In genomic region chr2:62216616-62217015, GRCh38 we compare ENCODE assay signal across 11 cellular contexts. TPM values are rescaled to one million over a fixed set of nuclear protein-coding genes. Genes with fewer than 3 reads are reported as not detected.
DNase-seq lines count a peak whose midpoint lies in the region; ATAC-seq and TF ChIP-seq lines count a peak whose summit lies in the region.
"Had no signal": no experiment of that assay in that cellular context is flagged by ENCODE, and none has a peak within 500 bp of the region (broad histone marks: within the 10 kb centered on the region; RNA-seq: fewer than 3 reads in every experiment).

No MANE protein-coding gene starts in this region.

- no peak overlapping the region for H4K8ac ChIP-seq in IMR-90 (ENCODE audit: low read depth in 2 of 2, low read length in 2 of 2)
- no peak overlapping the region for H4K8ac ChIP-seq in neuronal stem cell (ENCODE audit: low read depth, low read length)

- no peak overlapping the region for H2BK120ac ChIP-seq in IMR-90 (ENCODE audit: low read depth, low read length)
- no peak overlapping the region for H2BK120ac ChIP-seq in neuronal stem cell (ENCODE audit: low read depth, low read length)

- no peak overlapping the region for H3K4me3 Mint-ChIP-seq in stimulated activated naive CD8-positive, alpha-beta T cell treated with anti-CD3 and anti-CD28 coated beads, Interleukin-15, Interleukin-2, amounts not matched to agents 100 ng/mL and 50 ng/mL, for 24 hours
- H3K4me3 Mint-ChIP-seq: activated CD8-positive, alpha-beta memory T cell treated with anti-CD3 and anti-CD28 coated beads, Interleukin-2, amount 10 ng/mL, durations not matched to agents 7 days and 5 days had no signal

- H3K27me3 ChIP-seq in IMR-90 (ENCODE audit: control insufficient read depth, insufficient read depth, low read length), result no peaks in the 10 kb centered on the region
- no peaks in the 10 kb centered on the region for H3K27me3 ChIP-seq in neuronal stem cell (ENCODE audit: control insufficient read depth in 3 of 3, insufficient read depth in 3 of 3, low read depth in 1 of 3, low read length in 3 of 3)

- H3K79me1 ChIP-seq in IMR-90 (ENCODE audit: low read depth in 1 of 2, low read length in 2 of 2) (peaks cover 41 to 64% of the 10 kb centered on the region in 2 experiments), neuronal stem cell (ENCODE audit: low read depth, low read length) (peaks cover 7% of the 10 kb centered on the region)

- H3K23ac ChIP-seq in IMR-90 (ENCODE audit: low read depth, low read length) (no peak overlapping the region), neuronal stem cell (ENCODE audit: low read depth, low read length, poor library complexity) (no peak overlapping the region)

- H3K9ac ChIP-seq in IMR-90 (ENCODE audit: low read depth, low read length), result no peak overlapping the region
- no peak overlapping the region for H3K9ac ChIP-seq in neuronal stem cell (ENCODE audit: low read depth, low read length, poor library complexity)

- peak overlapping the region; percentile 80 for H3K27ac Mint-ChIP-seq in stimulated activated naive CD8-positive, alpha-beta T cell treated with anti-CD3 and anti-CD28 coated beads, Interleukin-15, Interleukin-2, amounts not matched to agents 100 ng/mL and 50 ng/mL, for 24 hours
- H3K27ac Mint-ChIP-seq: activated CD8-positive, alpha-beta memory T cell treated with anti-CD3 and anti-CD28 coated beads, Interleukin-2, amount 10 ng/mL, durations not matched to agents 7 days and 5 days had no signal

- peaks cover 3% of the 10 kb centered on the region; the same call in 1 of the 2 replicates for H3K9me3 ChIP-seq in IMR-90 (ENCODE audit: control insufficient read depth, insufficient read depth, low read length)
- H3K9me3 ChIP-seq in neuronal stem cell (replicated peaks in 1 of 2; ENCODE audit: control insufficient read depth in 2 of 2, insufficient read depth in 1 of 2, low read depth in 1 of 2, low read length in 2 of 2), result peaks cover 3 to 9% of the 10 kb centered on the region in 2 donors

- peaks cover 6% of the 10 kb centered on the region for H3K9me3 Mint-ChIP-seq in stimulated activated naive CD8-positive, alpha-beta T cell treated with anti-CD3 and anti-CD28 coated beads, Interleukin-15, Interleukin-2, amounts not matched to agents 100 ng/mL and 50 ng/mL, for 24 hours

- H3K4me1 ChIP-seq in IMR-90 (ENCODE audit: control insufficient read depth, insufficient read depth, low read length) (peaks cover 25% of the 10 kb centered on the region), neuronal stem cell (ENCODE audit: control insufficient read depth in 2 of 2, insufficient read depth in 1 of 2, low read depth in 1 of 2, low read length in 2 of 2) (peaks cover 0 to 4% of the 10 kb centered on the region in 2 donors)

- POLR2A ChIA-PET in IMR-90 (lab: Charles Lee; ENCODE audit: unreplicated experiment), result no interaction called here

- no peak for TF ChIP-seq CTCF in IMR-90 (conservative IDR thresholded peaks at IDR 0.05; ENCODE audit: low read depth, low read length)

- no peak for TF ChIP-seq POLR2A in IMR-90 (IDR thresholded peaks at IDR 0.05; ENCODE audit: low read depth, low read length)

- H3K4me3 ChIP-seq in IMR-90 (ENCODE audit: insufficient read depth, low read depth, low read length), result no peak overlapping the region
- no peak overlapping the region for H3K4me3 ChIP-seq in neuronal stem cell (ENCODE audit: low read length in 2 of 2)

- peaks cover 59% of the 10 kb centered on the region for H3K36me3 Mint-ChIP-seq in stimulated activated naive CD8-positive, alpha-beta T cell treated with anti-CD3 and anti-CD28 coated beads, Interleukin-15, Interleukin-2, amounts not matched to agents 100 ng/mL and 50 ng/mL, for 24 hours (ENCODE audit: low read depth)

- no peak overlapping the region for H3K4ac ChIP-seq in IMR-90 (ENCODE audit: low read depth, low read length)
- H3K4ac ChIP-seq in neuronal stem cell (ENCODE audit: low read length), result no peak overlapping the region

- H2BK12ac ChIP-seq in neuronal stem cell (ENCODE audit: low read length), result no peak overlapping the region

- H3K27ac ChIP-seq in IMR-90 (ENCODE audit: insufficient read depth, low read length) (no peak overlapping the region), neuronal stem cell (replicated peaks; ENCODE audit: low read length) (no peak overlapping the region)

- ATAC-seq in IMR-90 (ENCODE audit: low read depth) (peak; percentile 58), HG03196 (IDR thresholded peaks at IDR 0.05; ENCODE audit: unreplicated experiment) (no peak)

- no CpG with 5 or more reads among the region's 8 CpGs for WGBS in IMR-90 (ENCODE audit: extremely low coverage in 2 of 2, insufficient read length in 1 of 2), 2 experiments
- WGBS in neuronal stem cell (ENCODE audit: extremely low coverage in 2 of 2, insufficient read length in 2 of 2, insufficient replicate concordance in 1 of 2), 2 donors, result no CpG with 5 or more reads among the region's 8 CpGs

- H4K20me1 ChIP-seq in IMR-90 (ENCODE audit: insufficient read depth, low read length), result peaks cover 27% of the 10 kb centered on the region

- H4K91ac ChIP-seq in IMR-90 (ENCODE audit: insufficient read depth, low read depth, low read length) (no peak overlapping the region), neuronal stem cell (ENCODE audit: low read depth, low read length, poor library complexity) (no peak overlapping the region)

- H3K36me3 ChIP-seq in IMR-90 (ENCODE audit: control insufficient read depth, insufficient read depth, low read length) (no peaks in the 10 kb centered on the region), neuronal stem cell (replicated peaks in 1 of 2; ENCODE audit: control insufficient read depth in 2 of 2, insufficient read depth in 2 of 2, low read length in 2 of 2) (no peaks in the 10 kb centered on the region)

- no peak overlapping the region for H2BK20ac ChIP-seq in IMR-90 (ENCODE audit: low read depth, low read length)

- TF ChIP-seq RAD21 in IMR-90 (IDR thresholded peaks at IDR 0.05; ENCODE audit: low read length), result no peak

- H2AFZ ChIP-seq in IMR-90 (replicated peaks; ENCODE audit: low read length, poor library complexity), result no peak overlapping the region
- no peak overlapping the region for H2AFZ ChIP-seq in neuronal stem cell (ENCODE audit: low read length)

- no peak overlapping the region for H3K18ac ChIP-seq in IMR-90 (ENCODE audit: low read depth, low read length)
- no peak overlapping the region for H3K18ac ChIP-seq in neuronal stem cell (ENCODE audit: low read length)

- no peak overlapping the region for H2AK9ac ChIP-seq in IMR-90 (replicated peaks; ENCODE audit: low read depth, low read length, poor library complexity)

- CTCF ChIA-PET in IMR-90 (lab: Yijun Ruan, JAX), result no interaction called here

- BruUV-seq in IMR-90 (replicated peaks; lab: Mats Ljungman, UMichigan), result no TSS peak

- no peak overlapping the region for H3K56ac ChIP-seq in IMR-90 (ENCODE audit: extremely low read depth, insufficient read depth, low read length)

- no peak overlapping the region for H2AK5ac ChIP-seq in IMR-90 (ENCODE audit: low read depth, low read length)
- no peak overlapping the region for H2AK5ac ChIP-seq in neuronal stem cell (ENCODE audit: low read depth, low read length)

- no peak overlapping the region for H4K5ac ChIP-seq in IMR-90 (ENCODE audit: low read depth, low read length)

- in situ Hi-C loops in IMR-90 (cut with MboI; ENCODE audit: low sequenced_read_pairs), result no loop called here

- H3K14ac ChIP-seq in IMR-90 (replicated peaks; ENCODE audit: low read depth, low read length) (no peak overlapping the region), neuronal stem cell (ENCODE audit: low read length) (no peak overlapping the region)

- H2BK5ac ChIP-seq in IMR-90 (ENCODE audit: low read depth, low read length, poor library complexity, severe bottlenecking), result no peak overlapping the region
- H2BK5ac ChIP-seq in neuronal stem cell (ENCODE audit: low read length), result no peak overlapping the region

- peaks cover 99% of the 10 kb centered on the region for H3K4me1 Mint-ChIP-seq in stimulated activated naive CD8-positive, alpha-beta T cell treated with anti-CD3 and anti-CD28 coated beads, Interleukin-15, Interleukin-2, amounts not matched to agents 100 ng/mL and 50 ng/mL, for 24 hours (ENCODE audit: low read depth)

- peaks cover 15% of the 10 kb centered on the region for H3K9me1 ChIP-seq in IMR-90 (ENCODE audit: insufficient read depth, low read length)

- no peaks in the 10 kb centered on the region for H3K27me3 Mint-ChIP-seq in stimulated activated naive CD8-positive, alpha-beta T cell treated with anti-CD3 and anti-CD28 coated beads, Interleukin-15, Interleukin-2, amounts not matched to agents 100 ng/mL and 50 ng/mL, for 24 hours
- H3K27me3 Mint-ChIP-seq: activated CD8-positive, alpha-beta memory T cell treated with anti-CD3 and anti-CD28 coated beads, Interleukin-2, amount 10 ng/mL, durations not matched to agents 7 days and 5 days had no signal

- dilution Hi-C loops in IMR-90 (cut with HindIII; ENCODE audit: low sequenced_read_pairs, unreplicated experiment), result no loop called here

- intact Hi-C loops in IMR-90 (cut with micrococcal nuclease), result no loop called here

- no peak overlapping the region for H3K4me2 ChIP-seq in IMR-90 (ENCODE audit: low read depth, low read length)
- H3K4me2 ChIP-seq in neuronal stem cell (ENCODE audit: insufficient read depth, low read length, poor library complexity, severe bottlenecking), result no peak overlapping the region

- H2BK15ac ChIP-seq in IMR-90 (ENCODE audit: low read depth, low read length), result no peak overlapping the region
- H2BK15ac ChIP-seq in neuronal stem cell (ENCODE audit: low read length), result no peak overlapping the region

- DNase-seq in IMR-90, result peak; percentile 92
- peak; percentile 43 for DNase-seq in astrocyte of the hippocampus (ENCODE audit: low read depth, low spot score)
- DNase-seq in iris pigment epithelial cell (ENCODE audit: low read depth), result peak; percentile 98
- DNase-seq in neuronal stem cell (ENCODE audit: low spot score), result no peak
- DNase-seq in NCI-H82 (lab: John Stamatoyannopoulos, UW), result no peak
- no peak for DNase-seq in NCI-H748 treated with DMSO at 0.1 percent for 48 hours (lab: John Stamatoyannopoulos, UW)
- DNase-seq: activated CD8-positive, alpha-beta memory T cell treated with anti-CD3 and anti-CD28 coated beads, Interleukin-2, amount 10 ng/mL, durations not matched to agents 7 days and 5 days; NCI-H1694 treated with DMSO at 0.1 percent for 48 hours; stimulated activated naive CD4-positive, alpha-beta T cell had no signal

RNA-seq across cellular contexts. Expression of gene B3GNT2, which starts 20.7 kb away (rescaled TPM):
- 11.1 and 12.2 TPM in 2 replicates for total RNA-seq in IMR-90 (2012; rRNA removed)
- polyA plus RNA-seq in IMR-90 (2012; rRNA removed), result 4.2 and 5.0 TPM in 2 replicates
- 2.2 and 2.6 TPM in 2 replicates for polyA plus RNA-seq in IMR-90 (2012; cell fraction: cytosol; rRNA removed)
- polyA plus RNA-seq in IMR-90 (2012; cell fraction: nucleus; rRNA removed; ENCODE audit: low replicate concordance), result 0.71 and 2.2 TPM in 2 replicates
- polyA plus RNA-seq in neuronal stem cell (2013, experiment 1 of 2), result 18.9 TPM
- polyA plus RNA-seq in neuronal stem cell (2013, experiment 2 of 2), result 19.4 TPM

Comparison
In these comparisons a context has a peak if more than half of its experiments do, and no peak if none do; other contexts are left out.
1. DNase-seq: peak in IMR-90 (single experiment), astrocyte of the hippocampus (single experiment) and iris pigment epithelial cell (single experiment); none in neuronal stem cell (single experiment), NCI-H82 (single experiment) and NCI-H748 treated with DMSO at 0.1 percent for 48 hours (single experiment).